In the genomic region with DNA sequence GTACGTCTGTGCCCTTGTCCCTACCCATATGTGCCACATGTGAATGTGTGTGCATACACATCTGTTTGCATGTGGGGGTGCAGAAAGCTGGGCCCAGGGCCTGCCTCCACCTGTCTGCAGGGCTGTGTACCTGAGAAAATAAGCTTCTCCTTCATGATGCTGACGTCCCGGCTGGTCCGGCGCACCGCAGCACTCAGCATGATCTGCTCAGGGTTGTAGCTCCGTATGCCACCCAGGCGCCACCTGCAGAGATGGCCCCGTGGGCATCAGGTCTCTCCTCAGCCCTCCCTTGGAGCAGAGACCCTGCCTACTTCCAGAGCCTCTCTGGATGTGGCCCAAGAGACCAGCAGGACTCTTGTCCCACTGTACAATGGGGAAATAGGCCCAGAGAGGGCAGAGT, we compare ENCODE assay signal across 26 cellular contexts. TPM values are rescaled to one million over a fixed set of nuclear protein-coding genes. Genes with fewer than 3 reads are reported as not detected.
"Had no signal": no experiment of that assay in that cellular context is flagged by ENCODE, and none has a peak within 500 bp of the region (broad histone marks: within the 10 kb centered on the region; RNA-seq: fewer than 3 reads in every experiment).

No MANE protein-coding gene starts in this region.

- H3K4me1 ChIP-seq: gastrocnemius medialis, lower lobe of right lung had no signal

- H3K27ac Mint-ChIP-seq: immature natural killer cell, mesothelial cell of epicardium had no signal

- DNase-seq: dermis blood vessel endothelial cell; dorsolateral prefrontal cortex; effector CD4-positive, alpha-beta T cell; effector memory CD4-positive, alpha-beta T cell; erythroblast; esophagus squamous epithelium; foreskin fibroblast; foreskin melanocyte; gastrocnemius medialis; hypothalamus; immature natural killer cell; islet precursor cell; kidney; kidney glomerular epithelial cell; left colon; left ventricle myocardium inferior; lower lobe of right lung; mesenchymal stem cell had no signal

- H3K36me3 Mint-ChIP-seq: mesothelial cell of epicardium had no signal

- H3K27ac ChIP-seq: coronary artery, dorsolateral prefrontal cortex, epithelial cell of prostate, esophagus squamous epithelium, gastrocnemius medialis, heart left ventricle, hepatocyte, left ventricle myocardium inferior, lower lobe of right lung had no signal

- H3K4me1 Mint-ChIP-seq: immature natural killer cell had no signal

- H3K4me3 ChIP-seq: coronary artery, dorsolateral prefrontal cortex, esophagus squamous epithelium, gastrocnemius medialis, heart left ventricle, hepatocyte, left ventricle myocardium inferior, lower lobe of right lung, mucosa of descending colon had no signal

- H2AFZ ChIP-seq: hepatocyte had no signal

- H3K9me3 Mint-ChIP-seq: immature natural killer cell, mesothelial cell of epicardium had no signal

- H3K4me3 Mint-ChIP-seq: immature natural killer cell, mesothelial cell of epicardium had no signal

- H3K9me3 ChIP-seq: esophagus squamous epithelium, gastrocnemius medialis, heart left ventricle, left ventricle myocardium inferior, lower lobe of right lung, mucosa of descending colon had no signal

- H3K4me2 ChIP-seq: hepatocyte had no signal

- H3K79me2 ChIP-seq: hepatocyte had no signal

- H3K36me3 ChIP-seq: esophagus squamous epithelium, gastrocnemius medialis, left ventricle myocardium inferior had no signal

- ATAC-seq: esophagus mucosa, gastrocnemius medialis, heart left ventricle, left colon, left lobe of liver, lower lobe of right lung, mucosa of descending colon had no signal

RNA-seq across cellular contexts. Expression of a gene that starts 3.8 kb away (rescaled TPM):
- total RNA-seq: left lobe of liver had no signal
